Comparison of ENCODE assay signal across 1 cellular context in genomic region chrX:1918780-1919179, GRCh38.
TF ChIP-seq lines count a peak whose summit lies in the region.

No MANE protein-coding gene starts in this region.

TF ChIP-seq in HEK293, 187 proteins besides CTCF, POLR2A, EP300 and RAD21 (continued from another document):
- TF ChIP-seq ZNF555 (tag by site-specific recombination; conservative IDR thresholded peaks at IDR 0.05) = peak; percentile 40
- TF ChIP-seq ZNF623 (tag by site-specific recombination; IDR thresholded peaks at IDR 0.05) = peak; percentile 49
- TF ChIP-seq ZBTB8A (tag by site-specific recombination; IDR thresholded peaks at IDR 0.05) = peak; percentile 38; the same call in 1 of the 2 replicates
